8 cellular contexts compared by ENCODE assay signal in genomic region chr4:41887821-41888699, GRCh38. TPM values are rescaled to one million over a fixed set of nuclear protein-coding genes. Genes with fewer than 3 reads are reported as not detected.
A peak's percentile ranks its signal among the peaks of the same experiment; 100 is the strongest.
DNase-seq lines count a peak whose midpoint lies in the region; ATAC-seq and TF ChIP-seq lines count a peak whose summit lies in the region.

No MANE protein-coding gene starts in this region.

- H3K27me3 ChIP-seq in left ventricle myocardium inferior (ENCODE audit: low read depth) (peaks cover 79% of the 10 kb centered on the region), hepatocyte (peaks cover 41% of the 10 kb centered on the region)

- peaks cover 27% of the 10 kb centered on the region for H3K27me3 Mint-ChIP-seq in activated CD8-positive, alpha-beta T cell treated with anti-CD3 and anti-CD28 coated beads, Interleukin-2, amount 10 ng/mL, durations not matched to agents 7 days and 5 days (ENCODE audit: low read depth)

- ATAC-seq in left ventricle myocardium superior: no peak
- ATAC-seq in activated CD8-positive, alpha-beta T cell treated with anti-CD3 and anti-CD28 coated beads, Interleukin-2, amount 10 ng/mL, durations not matched to agents 7 days and 5 days: no peak
- ATAC-seq in GM18858 (IDR thresholded peaks at IDR 0.05; ENCODE audit: unreplicated experiment): no peak
- ATAC-seq in GM18498 (IDR thresholded peaks at IDR 0.05; ENCODE audit: unreplicated experiment): no peak

- H3K27ac ChIP-seq in left ventricle myocardium inferior (replicated peaks) (no peak overlapping the region), hepatocyte (no peak overlapping the region)

- H3K9me3 Mint-ChIP-seq in activated CD8-positive, alpha-beta T cell treated with anti-CD3 and anti-CD28 coated beads, Interleukin-2, amount 10 ng/mL, durations not matched to agents 7 days and 5 days (ENCODE audit: insufficient read depth): no peaks in the 10 kb centered on the region

- H3K36me3 Mint-ChIP-seq in activated CD8-positive, alpha-beta T cell treated with anti-CD3 and anti-CD28 coated beads, Interleukin-2, amount 10 ng/mL, durations not matched to agents 7 days and 5 days (ENCODE audit: low read depth): no peaks in the 10 kb centered on the region

- H3K4me1 Mint-ChIP-seq in activated CD8-positive, alpha-beta T cell treated with anti-CD3 and anti-CD28 coated beads, Interleukin-2, amount 10 ng/mL, durations not matched to agents 7 days and 5 days (ENCODE audit: low read depth): peaks cover 2% of the 10 kb centered on the region

- TF ChIP-seq CTCF in left ventricle myocardium inferior (IDR thresholded peaks at IDR 0.05; ENCODE audit: borderline replicate concordance): peak; percentile 94
- peak; percentile 93 for TF ChIP-seq CTCF in hepatocyte (IDR thresholded peaks at IDR 0.05; ENCODE audit: poor library complexity)

- H3K36me3 ChIP-seq in left ventricle myocardium inferior (no peaks in the 10 kb centered on the region), hepatocyte (replicated peaks; ENCODE audit: insufficient read depth, low read depth) (no peaks in the 10 kb centered on the region)

- H3K9me3 ChIP-seq in left ventricle myocardium inferior (replicated peaks) (no peaks in the 10 kb centered on the region), hepatocyte (ENCODE audit: low read depth) (no peaks in the 10 kb centered on the region)

- WGBS in hepatocyte (ENCODE audit: low lambda C conversion rate, missing lambda C conversion rate): 3% methylated on average over 3 of the region's 3 CpGs

- no peaks in the 10 kb centered on the region for H4K20me1 ChIP-seq in hepatocyte (ENCODE audit: insufficient read depth, poor library complexity, severe bottlenecking)

- no peaks in the 10 kb centered on the region for H3K9me2 ChIP-seq in hepatocyte (replicated peaks; ENCODE audit: insufficient read depth)

- no peak overlapping the region for H2AFZ ChIP-seq in hepatocyte

- no peak overlapping the region for H3K4me3 Mint-ChIP-seq in activated CD8-positive, alpha-beta T cell treated with anti-CD3 and anti-CD28 coated beads, Interleukin-2, amount 10 ng/mL, durations not matched to agents 7 days and 5 days

- no peak overlapping the region for H3K27ac Mint-ChIP-seq in activated CD8-positive, alpha-beta T cell treated with anti-CD3 and anti-CD28 coated beads, Interleukin-2, amount 10 ng/mL, durations not matched to agents 7 days and 5 days

- DNase-seq in left ventricle myocardium inferior (no peak), left ventricle myocardium superior (no peak), NCI-H187 treated with DMSO at 0.1 percent for 48 hours (lab: John Stamatoyannopoulos, UW) (peak; percentile 6), hepatocyte (ENCODE audit: low spot score) (peak; percentile 71)
- peak; percentile 56 for DNase-seq in activated CD8-positive, alpha-beta T cell treated with anti-CD3 and anti-CD28 coated beads, Interleukin-2, amount 10 ng/mL, durations not matched to agents 7 days and 5 days
- peak; percentile 11 for DNase-seq in stimulated activated CD8-positive, alpha-beta memory T cell treated with anti-CD3 and anti-CD28 coated beads, Interleukin-4, amount 100 ng/mL, for 24 hours (ENCODE audit: low read depth)

- CTCF ChIA-PET in activated CD8-positive, alpha-beta T cell treated with anti-CD3 and anti-CD28 coated beads, Interleukin-2, amount 10 ng/mL, durations not matched to agents 7 days and 5 days (lab: Charles Lee): interaction anchor here (0.7 to 2.5 kb wide), 10 partner anchors 9 to 607 kb away, joined by 3 to 9 read pairs (median 3); no protein-coding TSS in a partner anchor

- H3K4me1 ChIP-seq in left ventricle myocardium inferior (no peaks in the 10 kb centered on the region), hepatocyte (ENCODE audit: insufficient read depth) (no peaks in the 10 kb centered on the region)

- intact Hi-C loops in left ventricle myocardium inferior (cut with micrococcal nuclease) (loop anchor here (5.0 kb wide), 1 partner anchor 196 kb away; no protein-coding TSS in a partner anchor), left ventricle myocardium superior (cut with micrococcal nuclease) (loop anchor here (5.0 kb wide), 1 partner anchor 631 kb away; the partner anchor contains the start of gene UCHL1)

- no peaks in the 10 kb centered on the region for H3K79me2 ChIP-seq in hepatocyte

- POLR2A ChIA-PET in activated CD8-positive, alpha-beta T cell treated with anti-CD3 and anti-CD28 coated beads, Interleukin-2, amount 10 ng/mL, durations not matched to agents 7 days and 5 days (lab: Charles Lee): no interaction called here

- H3K4me3 ChIP-seq in left ventricle myocardium inferior (no peak overlapping the region), hepatocyte (no peak overlapping the region)

- H3K4me2 ChIP-seq in hepatocyte: no peak overlapping the region

RNA-seq across cellular contexts. Expression of gene TMEM33, which starts 47.2 kb away (rescaled TPM):
- total RNA-seq in left ventricle myocardium inferior (22.5 TPM), left ventricle myocardium superior (21.8 TPM), hepatocyte (77.6 and 83.9 TPM in 2 replicates)
- 10 to 100 TPM; 59.9 TPM for total RNA-seq in activated CD8-positive, alpha-beta T cell treated with anti-CD3 and anti-CD28 coated beads, Interleukin-2, amount 10 ng/mL, durations not matched to agents 7 days and 5 days
- polyA plus RNA-seq in hepatocyte: 27.8 and 38.3 TPM in 2 replicates

Comparison
In these comparisons a context has a peak if more than half of its experiments do, and no peak if none do; other contexts are left out.
1. DNase-seq: peak in NCI-H187 treated with DMSO at 0.1 percent for 48 hours (single experiment), activated CD8-positive, alpha-beta T cell treated with anti-CD3 and anti-CD28 coated beads, Interleukin-2, amount 10 ng/mL, durations not matched to agents 7 days and 5 days (single experiment), hepatocyte (single experiment) and stimulated activated CD8-positive, alpha-beta memory T cell treated with anti-CD3 and anti-CD28 coated beads, Interleukin-4, amount 100 ng/mL, for 24 hours (single experiment); none in left ventricle myocardium inferior (single experiment) and left ventricle myocardium superior (single experiment).